In genomic region chr12:132429932-132430643, GRCh38 we compare ENCODE assay signal across 8 cellular contexts. TPM values are rescaled to one million over a fixed set of nuclear protein-coding genes. Genes with fewer than 3 reads are reported as not detected.
DNase-seq lines count a peak whose midpoint lies in the region; ATAC-seq, FAIRE-seq and TF ChIP-seq lines count a peak whose summit lies in the region.

No MANE protein-coding gene starts in this region.

- TF ChIP-seq POLR2A in GM12892 (IDR thresholded peaks at IDR 0.05; ENCODE audit: low read depth, low read length), result no peak

- intact Hi-C loops in activated CD4-positive, alpha-beta memory T cell treated with anti-CD3 and anti-CD28 coated beads for 36 hours (cut with micrococcal nuclease), result no loop called here

- H3K36me3 Mint-ChIP-seq in activated CD4-positive, alpha-beta memory T cell treated with anti-CD3 and anti-CD28 coated beads for 36 hours, result no peaks in the 10 kb centered on the region

- POLR2A ChIA-PET in activated CD4-positive, alpha-beta memory T cell treated with anti-CD3 and anti-CD28 coated beads for 36 hours (lab: Charles Lee), result interaction anchor here (0.6 kb wide), 2 partner anchors 73 to 639 kb away, joined by 3 read pairs; no protein-coding TSS in a partner anchor

- no peaks in the 10 kb centered on the region for H3K27me3 Mint-ChIP-seq in activated CD4-positive, alpha-beta memory T cell treated with anti-CD3 and anti-CD28 coated beads for 36 hours

- peaks cover 2% of the 10 kb centered on the region for H3K9me3 Mint-ChIP-seq in activated CD4-positive, alpha-beta memory T cell treated with anti-CD3 and anti-CD28 coated beads for 36 hours

- FAIRE-seq in GM12892 (lab: Jason Lieb, UNC), result no peak

- peak overlapping the region; percentile 48 for H3K4me3 Mint-ChIP-seq in activated CD4-positive, alpha-beta memory T cell treated with anti-CD3 and anti-CD28 coated beads for 36 hours

- DNase-seq in GM12892 (ENCODE audit: insufficient read length), result peak; percentile 70
- peak; percentile 62 for DNase-seq in NCI-H510A (lab: John Stamatoyannopoulos, UW)
- DNase-seq in activated CD4-positive, alpha-beta memory T cell treated with anti-CD3 and anti-CD28 coated beads for 36 hours, result peak; percentile 71
- peak; percentile 79 for DNase-seq in germinal center (ENCODE audit: low spot score)
- DNase-seq in stimulated activated CD8-positive, alpha-beta memory T cell treated with anti-CD3 and anti-CD28 coated beads, Interleukin-12 subunit alpha, Interleukin-12 subunit beta, amount 100 ng/mL, for 24 hours (ENCODE audit: extremely low read depth), result peak; percentile 17
- no peak for DNase-seq in superior temporal gyrus (ENCODE audit: extremely low spot score)

- H3K27ac Mint-ChIP-seq in activated CD4-positive, alpha-beta memory T cell treated with anti-CD3 and anti-CD28 coated beads for 36 hours, result no peak overlapping the region

- H3K4me1 Mint-ChIP-seq in activated CD4-positive, alpha-beta memory T cell treated with anti-CD3 and anti-CD28 coated beads for 36 hours (ENCODE audit: low read depth), result peaks cover 21% of the 10 kb centered on the region

- ATAC-seq in HG03159 (IDR thresholded peaks at IDR 0.05; ENCODE audit: unreplicated experiment) (peak; percentile 79), GM18873 (IDR thresholded peaks at IDR 0.05; ENCODE audit: low FRiP score, unreplicated experiment) (no peak)

- CTCF ChIA-PET in activated CD4-positive, alpha-beta memory T cell treated with anti-CD3 and anti-CD28 coated beads for 36 hours (lab: Charles Lee), result interaction anchor here (0.8 to 1.3 kb wide), 6 partner anchors 14 to 276 kb away, joined by 3 to 6 read pairs (median 4); no protein-coding TSS in a partner anchor

RNA-seq across cellular contexts. Expression of gene FBRSL1, which starts 59.9 kb away (rescaled TPM):
- 3.1 TPM for polyA plus RNA-seq in GM12892 (2012; ENCODE audit: missing spikeins)
- 10 to 100 TPM; 38.8 to 41.7 TPM for total RNA-seq in activated CD4-positive, alpha-beta memory T cell treated with anti-CD3 and anti-CD28 coated beads for 36 hours
